ENCODE assay signal across 31 cellular contexts in the genomic region with DNA sequence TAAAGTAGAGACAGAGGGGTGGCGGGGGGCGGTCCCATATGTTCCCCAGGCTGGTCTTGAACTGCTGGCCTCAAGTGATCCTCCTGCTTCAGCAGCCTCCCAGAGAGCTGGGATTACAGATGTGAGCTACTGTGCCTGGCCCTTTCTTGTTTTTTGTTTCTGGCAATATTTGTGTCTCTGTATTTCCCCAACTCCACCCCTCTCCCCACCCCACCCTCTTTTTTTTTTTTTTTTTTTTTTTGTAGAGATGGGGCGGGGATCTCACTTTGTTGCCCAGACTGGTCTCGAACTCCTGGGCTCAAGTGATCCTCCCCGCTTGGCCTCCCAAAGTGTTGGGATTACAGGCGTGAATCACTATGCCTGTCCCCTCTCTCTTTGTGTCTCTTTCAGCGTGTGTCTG. TPM values are rescaled to one million over a fixed set of nuclear protein-coding genes. Genes with fewer than 3 reads are reported as not detected.
"Had no signal": no experiment of that assay in that cellular context is flagged by ENCODE, and none has a peak within 500 bp of the region (broad histone marks: within the 10 kb centered on the region; RNA-seq: fewer than 3 reads in every experiment).

No MANE protein-coding gene starts in this region.

- H3K4me3 ChIP-seq: dorsolateral prefrontal cortex, gastroesophageal sphincter, heart left ventricle, hepatocyte, left lung, pancreas, sigmoid colon, testis, tibial artery had no signal

- H3K4me2 ChIP-seq: hepatocyte had no signal

- H3K27ac ChIP-seq: dorsolateral prefrontal cortex, epithelial cell of prostate, foreskin keratinocyte, gastroesophageal sphincter, heart left ventricle, hepatocyte, left lung, pancreas, sigmoid colon, testis, tibial artery had no signal

- H3K9me3 ChIP-seq: gastroesophageal sphincter, heart left ventricle, left lung, pancreas, sigmoid colon, testis, tibial artery had no signal

- ATAC-seq: esophagus mucosa; foreskin keratinocyte; gastroesophageal sphincter; heart left ventricle; left cardiac atrium; left lung; naive thymus-derived CD8-positive, alpha-beta T cell; stimulated activated memory B cell treated with anti-CD40 and anti-IgM and Interleukin-4, amounts not matched to agents 10 μg/mL and 1 μg/mL and 100 μg/mL, for 72 hours; stimulated activated naive CD8-positive, alpha-beta T cell treated with anti-CD3 and anti-CD28 coated beads, Interleukin-15, Interleukin-2, amounts not matched to agents 100 U/mL and 50 U/mL, for 24 hours had no signal

- DNase-seq: cerebellar nuclear complex; effector CD4-positive, alpha-beta T cell; foreskin keratinocyte; heart left ventricle; left cardiac atrium; left lung; naive thymus-derived CD8-positive, alpha-beta T cell; nephron progenitor cell; occipital lobe; sigmoid colon; stimulated activated CD4-positive, alpha-beta T cell treated with anti-CD3 and anti-CD28 coated beads, Interleukin-2, amount 100 ng/mL, for 24 hours; stimulated activated CD4-positive, alpha-beta T cell treated with anti-CD3 and anti-CD28 coated beads, Interleukin-4, amount 100 ng/mL, for 24 hours; stimulated activated naive CD8-positive, alpha-beta T cell treated with anti-CD3 and anti-CD28 coated beads, Interleukin-15, Interleukin-2, amounts not matched to agents 100 U/mL and 50 U/mL, for 24 hours; substantia nigra; testis; tibial artery had no signal

- H3K9me3 Mint-ChIP-seq: naive thymus-derived CD8-positive, alpha-beta T cell; nephron progenitor cell; stimulated activated memory B cell treated with anti-CD40 and anti-IgM and Interleukin-4, amounts not matched to agents 10 μg/mL and 1 μg/mL and 100 μg/mL, for 72 hours; type B pancreatic cell had no signal

- H3K4me3 Mint-ChIP-seq: naive thymus-derived CD8-positive, alpha-beta T cell; nephron progenitor cell; stimulated activated memory B cell treated with anti-CD40 and anti-IgM and Interleukin-4, amounts not matched to agents 10 μg/mL and 1 μg/mL and 100 μg/mL, for 72 hours; type B pancreatic cell had no signal

- H3K4me1 ChIP-seq: foreskin keratinocyte, gastroesophageal sphincter, heart left ventricle, left lung, pancreas, sigmoid colon, testis, tibial artery had no signal

- H3K36me3 Mint-ChIP-seq: naive thymus-derived CD8-positive, alpha-beta T cell; stimulated activated memory B cell treated with anti-CD40 and anti-IgM and Interleukin-4, amounts not matched to agents 10 μg/mL and 1 μg/mL and 100 μg/mL, for 72 hours; type B pancreatic cell had no signal

- H3K27me3 Mint-ChIP-seq: naive thymus-derived CD8-positive, alpha-beta T cell; stimulated activated memory B cell treated with anti-CD40 and anti-IgM and Interleukin-4, amounts not matched to agents 10 μg/mL and 1 μg/mL and 100 μg/mL, for 72 hours; type B pancreatic cell had no signal

- H3K4me1 Mint-ChIP-seq: nephron progenitor cell; stimulated activated memory B cell treated with anti-CD40 and anti-IgM and Interleukin-4, amounts not matched to agents 10 μg/mL and 1 μg/mL and 100 μg/mL, for 72 hours had no signal

- H3K27me3 ChIP-seq: dorsolateral prefrontal cortex, foreskin keratinocyte, gastroesophageal sphincter, heart left ventricle, hepatocyte, left lung, pancreas, sigmoid colon, testis, tibial artery had no signal

- H3K36me3 ChIP-seq: gastroesophageal sphincter, heart left ventricle, left lung, pancreas, sigmoid colon, tibial artery had no signal

- H2AFZ ChIP-seq: hepatocyte had no signal

- H3K27ac Mint-ChIP-seq: nephron progenitor cell; progenitor cell of endocrine pancreas; stimulated activated memory B cell treated with anti-CD40 and anti-IgM and Interleukin-4, amounts not matched to agents 10 μg/mL and 1 μg/mL and 100 μg/mL, for 72 hours; type B pancreatic cell had no signal

RNA-seq across cellular contexts. Expression of a gene that starts 0.6 kb away (rescaled TPM):
- total RNA-seq: myocyte, occipital lobe had no signal

RNA-seq across cellular contexts. Expression of a gene that starts 28.4 kb away (rescaled TPM):
- total RNA-seq: fibroblast of lung; heart left ventricle; hepatocyte; kidney epithelial cell; left cardiac atrium; mesenteric fat pad; myocyte; naive thymus-derived CD8-positive, alpha-beta T cell; pancreas; progenitor cell of endocrine pancreas; sigmoid colon; testis; urinary bladder had no signal
- polyA plus RNA-seq: fibroblast of lung; naive thymus-derived CD8-positive, alpha-beta T cell; pancreas; sigmoid colon had no signal

RNA-seq across cellular contexts. Expression of a gene that starts 44.1 kb away (rescaled TPM):
- total RNA-seq: dorsolateral prefrontal cortex; fibroblast of lung; heart left ventricle; hepatocyte; kidney epithelial cell; left cardiac atrium; left lung; mesenteric fat pad; myocyte; naive thymus-derived CD8-positive, alpha-beta T cell; occipital lobe; pancreas; progenitor cell of endocrine pancreas; skeletal muscle tissue had no signal
- polyA plus RNA-seq: heart left ventricle; hepatocyte; naive thymus-derived CD8-positive, alpha-beta T cell; urinary bladder had no signal
